In the genomic region with DNA sequence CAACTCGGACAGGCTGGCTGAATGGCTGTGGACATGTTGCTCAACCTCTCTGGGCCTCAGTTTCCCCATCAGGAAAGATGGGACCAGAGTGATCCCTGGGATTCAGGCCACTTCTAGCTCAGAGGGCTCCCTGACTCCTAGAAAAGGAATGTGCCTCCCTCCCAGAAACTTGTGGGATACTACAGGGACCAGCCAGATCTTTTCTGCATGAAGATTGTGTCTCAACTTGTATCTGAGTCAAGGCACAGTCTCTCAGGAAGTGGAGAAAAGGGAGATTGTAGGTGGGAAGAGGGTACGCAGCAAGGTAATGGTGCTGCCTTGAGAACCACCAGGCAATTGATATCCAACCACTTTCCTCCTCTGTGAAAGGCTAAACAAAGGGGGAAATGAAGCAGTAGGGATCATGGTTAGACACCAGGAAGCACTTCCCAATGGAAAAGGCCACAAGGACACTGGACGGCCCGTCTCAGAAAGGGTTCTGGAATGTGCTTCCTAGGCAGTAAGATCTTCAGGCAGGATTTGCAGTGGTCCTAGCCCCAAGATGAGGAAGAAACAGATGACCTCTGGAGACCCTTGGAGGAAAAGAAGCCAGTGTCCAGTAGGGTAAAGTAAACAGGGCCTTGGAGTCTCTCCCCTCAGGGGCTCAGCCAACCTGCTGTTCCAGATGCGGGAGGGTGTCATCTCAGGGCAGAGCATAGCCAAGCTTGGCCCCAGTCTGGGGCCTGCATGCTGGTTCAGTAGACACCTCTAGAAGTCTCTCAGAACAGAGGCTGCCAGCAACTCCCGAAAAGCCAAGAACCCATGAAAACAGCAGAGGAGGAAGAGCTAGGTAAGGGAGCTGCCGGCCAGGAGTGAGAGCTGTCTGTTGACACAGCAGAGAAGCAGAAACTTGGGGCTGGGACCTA, we compare ENCODE assay signal across 12 cellular contexts. TPM values are rescaled to one million over a fixed set of nuclear protein-coding genes. Genes with fewer than 3 reads are reported as not detected.
DNase-seq lines count a peak whose midpoint lies in the region; ATAC-seq, FAIRE-seq and TF ChIP-seq lines count a peak whose summit lies in the region.
"Had no signal": no experiment of that assay in that cellular context is flagged by ENCODE, and none has a peak within 500 bp of the region (broad histone marks: within the 10 kb centered on the region; RNA-seq: fewer than 3 reads in every experiment).

No MANE protein-coding gene starts in this region.

- H3K18ac ChIP-seq in IMR-90 (ENCODE audit: low read depth, low read length) (peak overlapping the region; percentile 30; the same call in 1 of the 2 replicates), H1 (ENCODE audit: extremely low read depth, low read length) (no peak overlapping the region)

- H2AK9ac ChIP-seq in IMR-90 (replicated peaks; ENCODE audit: low read depth, low read length, poor library complexity), result peak overlapping the region; percentile 80

- no peaks in the 10 kb centered on the region; a peak in 1 of 4 replicates for H3K79me2 ChIP-seq in H1 (ENCODE audit: control insufficient read depth in 1 of 2, insufficient read depth in 2 of 2, low read length in 2 of 2)

- H3K23me2 ChIP-seq in H1 (ENCODE audit: low read depth, low read length), result no peaks in the 10 kb centered on the region

- in situ Hi-C loops in IMR-90 (cut with MboI; ENCODE audit: low sequenced_read_pairs), result no loop called here

- peaks cover 42 to 99% (median 69%) of the 10 kb centered on the region in 11 experiments; a peak in 18 of 22 replicates for H4K20me1 ChIP-seq in BLaER1 treated with 17β-estradiol and CSF1 and Interleukin-3, amounts not matched to agents 10 nM and 100 nM
- H4K20me1 ChIP-seq in IMR-90 (ENCODE audit: insufficient read depth, low read length) (peaks cover 16% of the 10 kb centered on the region), H1 (replicated peaks in 1 of 2; ENCODE audit: control insufficient read depth in 1 of 2, insufficient read depth in 2 of 2, low read length in 2 of 2) (peaks cover 0 to 2% of the 10 kb centered on the region in 2 experiments)

- H2AFZ ChIP-seq in IMR-90 (replicated peaks; ENCODE audit: low read length, poor library complexity), result peak overlapping the region; percentile 46
- H2AFZ ChIP-seq in H1 (ENCODE audit: low read length), result no peak overlapping the region

- H3K56ac ChIP-seq in IMR-90 (ENCODE audit: extremely low read depth, insufficient read depth, low read length) (peak overlapping the region; percentile 11; the same call in 1 of the 2 replicates), H1 (replicated peaks; ENCODE audit: insufficient read length, low read depth, low read length) (no peak overlapping the region)

- peak overlapping the region; percentile 43 to 87 (median 66); a peak in 19 of 22 replicates for H3K4me2 ChIP-seq in BLaER1 treated with 17β-estradiol and CSF1 and Interleukin-3, amounts not matched to agents 10 nM and 100 nM
- H3K4me2 ChIP-seq in IMR-90 (ENCODE audit: low read depth, low read length) (no peak overlapping the region), H1 (ENCODE audit: insufficient read depth in 1 of 2, low read depth in 2 of 2, low read length in 2 of 2) (no peak overlapping the region)

- H2BK5ac ChIP-seq in IMR-90 (ENCODE audit: low read depth, low read length, poor library complexity, severe bottlenecking) (peak overlapping the region; percentile 41), H1 (ENCODE audit: low read depth, low read length) (0 out of 2 replicates have a peak overlapping the region, but pooled peaks have one; percentile 30)

- WGBS in IMR-90 (ENCODE audit: extremely low coverage in 2 of 2, insufficient read length in 1 of 2), 2 experiments, result 89% methylated on average over 2 of the region's 7 CpGs; no CpG with 5 or more reads in 1 of the 2 experiments
- 75% methylated on average over 7 of the region's 7 CpGs; no CpG with 5 or more reads in 1 of the 2 experiments for WGBS in H1 (ENCODE audit: extremely low coverage in 1 of 2, insufficient coverage in 1 of 2, insufficient read length in 1 of 2, insufficient replicate concordance in 2 of 2, low coverage in 1 of 2, low lambda C conversion rate in 2 of 2, missing lambda C conversion rate in 1 of 2), 2 experiments
- 68 to 69% methylated on average over 7 of the region's 7 CpGs for WGBS in aorta, 2 donors

- intact Hi-C loops in IMR-90 (cut with micrococcal nuclease) (no loop called here), aorta (cut with DNase I) (no loop called here)

- H3K9me3 ChIP-seq in BLaER1 treated with 17β-estradiol and CSF1 and Interleukin-3, amounts not matched to agents 10 nM and 100 nM (replicated peaks in 1 of 11), result no peaks in the 10 kb centered on the region
- H3K9me3 ChIP-seq in IMR-90 (ENCODE audit: control insufficient read depth, insufficient read depth, low read length) (no peaks in the 10 kb centered on the region), H1 (ENCODE audit: insufficient read depth in 2 of 2, low read depth in 1 of 2, low read length in 1 of 2) (no peaks in the 10 kb centered on the region), aorta (ENCODE audit: control insufficient read depth, low read length) (no peaks in the 10 kb centered on the region)

- peaks cover 58% of the 10 kb centered on the region for H3K4me1 Mint-ChIP-seq in nephron

- H4K91ac ChIP-seq in IMR-90 (ENCODE audit: insufficient read depth, low read depth, low read length) (peak overlapping the region; percentile 61), H1 (replicated peaks; ENCODE audit: insufficient read length, low read length) (no peak overlapping the region)

- H3K36me3 Mint-ChIP-seq in nephron (ENCODE audit: low read depth), result no peaks in the 10 kb centered on the region

- ATAC-seq in IMR-90 (ENCODE audit: low read depth) (peak; percentile 30), GM18870 (IDR thresholded peaks at IDR 0.05; ENCODE audit: unreplicated experiment) (no peak), HG02623 (IDR thresholded peaks at IDR 0.05; ENCODE audit: unreplicated experiment) (no peak), aorta (ENCODE audit: low FRiP score) (no peak), GM21825 (IDR thresholded peaks at IDR 0.05; ENCODE audit: unreplicated experiment) (no peak)

- no peak overlapping the region for H3K4me3 Mint-ChIP-seq in nephron
- H3K4me3 Mint-ChIP-seq: activated T-helper 1 cell treated with anti-CD3 and anti-CD28 coated beads, Interleukin-12 subunit alpha, Interleukin-12 subunit beta, Interleukin-2, Interleukin-4 antibody, amounts not matched to agents 30 ng/mL and 10 ng/mL and 1 ng/mL, durations not matched to agents 14 hours and 24 hours and 36 hours had no signal

- peak; percentile 73 for DNase-seq in IMR-90
- no peak for DNase-seq in H1 (ENCODE audit: low read depth in 1 of 2, low spot score in 2 of 2)
- no peak for DNase-seq in aorta
- DNase-seq: DMS53, NCI-H187 had no signal

- H3K23ac ChIP-seq in IMR-90 (ENCODE audit: low read depth, low read length) (peak overlapping the region; percentile 76), H1 (ENCODE audit: insufficient read length) (no peak overlapping the region)

- dilution Hi-C loops in IMR-90 (cut with HindIII; ENCODE audit: low sequenced_read_pairs, unreplicated experiment), result no loop called here

- H3K36me3 ChIP-seq in BLaER1 treated with 17β-estradiol and CSF1 and Interleukin-3, amounts not matched to agents 10 nM and 100 nM, result peaks cover 0 to 8% (median 0%) of the 10 kb centered on the region in 11 experiments; a peak in 1 of 22 replicates
- H3K36me3 ChIP-seq in IMR-90 (ENCODE audit: control insufficient read depth, insufficient read depth, low read length) (0 out of 2 replicates have a peak, but pooled peaks cover 1% of the 10 kb centered on the region), H1 (ENCODE audit: control insufficient read depth in 2 of 4, insufficient read depth in 4 of 4, low read length in 3 of 4) (no peaks in the 10 kb centered on the region), aorta (ENCODE audit: control insufficient read depth in 1 of 2, insufficient read depth in 2 of 2, low read length in 1 of 2) (no peaks in the 10 kb centered on the region)

- peak overlapping the region; percentile 92 for H2BK12ac ChIP-seq in H1 (ENCODE audit: low read depth, low read length)

- TF ChIP-seq POLR2A in IMR-90 (IDR thresholded peaks at IDR 0.05; ENCODE audit: low read depth, low read length) (no peak), H1 (IDR thresholded peaks at IDR 0.05; ENCODE audit: control extremely low read depth in 1 of 2, low read depth in 2 of 2, low read length in 2 of 2) (no peak)

- peak overlapping the region in 2 of 3 experiments; percentile 69 to 84 for H3K27ac Mint-ChIP-seq in nephron
- H3K27ac Mint-ChIP-seq: activated T-helper 1 cell treated with anti-CD3 and anti-CD28 coated beads, Interleukin-12 subunit alpha, Interleukin-12 subunit beta, Interleukin-2, Interleukin-4 antibody, amounts not matched to agents 30 ng/mL and 10 ng/mL and 1 ng/mL, durations not matched to agents 14 hours and 24 hours and 36 hours had no signal

- H3K14ac ChIP-seq in IMR-90 (replicated peaks; ENCODE audit: low read depth, low read length), result peak overlapping the region; percentile 95
- no peak overlapping the region for H3K14ac ChIP-seq in H1 (ENCODE audit: insufficient read length)

- H3K4ac ChIP-seq in IMR-90 (ENCODE audit: low read depth, low read length) (peak overlapping the region; percentile 89), H1 (replicated peaks; ENCODE audit: insufficient read length, low read depth, low read length) (no peak overlapping the region)

- CTCF ChIA-PET in IMR-90 (lab: Yijun Ruan, JAX) (no interaction called here), H1 (lab: Charles Lee; ENCODE audit: partially characterized antibody) (interaction anchor here (1.2 to 12.8 kb wide), 7 partner anchors 12 to 35 kb away, joined by 3 to 105 read pairs (median 17); a partner anchor contains a TSS)

- TF ChIP-seq RAD21 in IMR-90 (IDR thresholded peaks at IDR 0.05; ENCODE audit: low read length) (no peak), H1 (IDR thresholded peaks at IDR 0.05 in 1 of 2, conservative IDR thresholded peaks at IDR 0.05 in 1 of 2; ENCODE audit: low read depth in 2 of 2, low read length in 2 of 2) (no peak)

- H2BK20ac ChIP-seq in IMR-90 (ENCODE audit: low read depth, low read length) (peak overlapping the region; percentile 61; the same call in 1 of the 2 replicates), H1 (ENCODE audit: low read length) (no peak overlapping the region)

- H3K9me1 ChIP-seq in IMR-90 (ENCODE audit: insufficient read depth, low read length), result peaks cover 54% of the 10 kb centered on the region

- H2BK120ac ChIP-seq in IMR-90 (ENCODE audit: low read depth, low read length), result peak overlapping the region; percentile 24
- H2BK120ac ChIP-seq in H1 (replicated peaks; ENCODE audit: low read depth, low read length), result no peak overlapping the region

- H3K79me1 ChIP-seq in IMR-90 (ENCODE audit: low read depth in 1 of 2, low read length in 2 of 2) (peaks cover 21 to 95% of the 10 kb centered on the region in 2 experiments), H1 (ENCODE audit: low read depth, low read length) (peaks cover 5% of the 10 kb centered on the region; the same call in 1 of the 2 replicates)

- H4K5ac ChIP-seq in IMR-90 (ENCODE audit: low read depth, low read length) (peak overlapping the region; percentile 11; the same call in 1 of the 2 replicates), H1 (ENCODE audit: insufficient read length, low read depth, low read length) (no peak overlapping the region)

- no peaks in the 10 kb centered on the region for H3K27me3 ChIP-seq in BLaER1 treated with 17β-estradiol and CSF1 and Interleukin-3, amounts not matched to agents 10 nM and 100 nM
- H3K27me3 ChIP-seq in IMR-90 (ENCODE audit: control insufficient read depth, insufficient read depth, low read length) (no peaks in the 10 kb centered on the region), H1 (replicated peaks in 1 of 4; ENCODE audit: control insufficient read depth in 3 of 4, extremely low read depth in 1 of 4, insufficient read depth in 3 of 4, low read length in 3 of 4) (no peaks in the 10 kb centered on the region), aorta (ENCODE audit: control insufficient read depth in 1 of 2, insufficient read depth in 2 of 2, low read length in 1 of 2) (no peaks in the 10 kb centered on the region)

- H4K8ac ChIP-seq in IMR-90 (ENCODE audit: low read depth in 2 of 2, low read length in 2 of 2), result peak overlapping the region in 1 of 2 experiments; percentile 74; a peak in 3 of 4 replicates
- H4K8ac ChIP-seq in H1 (ENCODE audit: extremely low read depth, insufficient read depth, low read length), result peak overlapping the region; percentile 6; the same call in 1 of the 2 replicates

- POLR2A ChIA-PET in IMR-90 (lab: Charles Lee; ENCODE audit: unreplicated experiment) (no interaction called here), H1 (lab: Charles Lee; ENCODE audit: partially characterized antibody) (interaction anchor here (1.0 to 3.5 kb wide), 4 partner anchors 11 to 16 kb away, joined by 3 to 20 read pairs (median 4); no protein-coding TSS in a partner anchor)

- TF ChIP-seq EP300 in H1 (IDR thresholded peaks at IDR 0.05; ENCODE audit: borderline replicate concordance in 1 of 2, low read depth in 2 of 2, low read length in 2 of 2), result no peak

- peak overlapping the region in 6 of 11 experiments; percentile 18 to 53 (median 34); a peak in 8 of 22 replicates for H3K27ac ChIP-seq in BLaER1 treated with 17β-estradiol and CSF1 and Interleukin-3, amounts not matched to agents 10 nM and 100 nM
- H3K27ac ChIP-seq in IMR-90 (ENCODE audit: insufficient read depth, low read length), result peak overlapping the region; percentile 10; the same call in 1 of the 2 replicates
- no peak overlapping the region for H3K27ac ChIP-seq in H1 (ENCODE audit: low read depth, low read length)
- H3K27ac ChIP-seq in aorta (ENCODE audit: low read depth in 1 of 2, low read length in 2 of 2), result no peak overlapping the region

- peak overlapping the region in 6 of 11 experiments; percentile 36 to 63 (median 53); a peak in 12 of 22 replicates for H3K9ac ChIP-seq in BLaER1 treated with 17β-estradiol and CSF1 and Interleukin-3, amounts not matched to agents 10 nM and 100 nM
- H3K9ac ChIP-seq in IMR-90 (ENCODE audit: low read depth, low read length) (no peak overlapping the region), H1 (replicated peaks in 1 of 4; ENCODE audit: extremely low read depth in 1 of 4, low read depth in 3 of 4, low read length in 3 of 4) (no peak overlapping the region)

- H3K4me3 ChIP-seq in BLaER1 treated with 17β-estradiol and CSF1 and Interleukin-3, amounts not matched to agents 10 nM and 100 nM, result no peak overlapping the region
- H3K4me3 ChIP-seq in IMR-90 (ENCODE audit: insufficient read depth, low read depth, low read length) (no peak overlapping the region), H1 (ENCODE audit: extremely low read depth in 1 of 4, insufficient read depth in 2 of 4, low read depth in 3 of 4, low read length in 4 of 4) (no peak overlapping the region), aorta (ENCODE audit: low read length in 2 of 2) (no peak overlapping the region)

- H3K4me1 ChIP-seq in BLaER1 treated with 17β-estradiol and CSF1 and Interleukin-3, amounts not matched to agents 10 nM and 100 nM, result peaks cover 27 to 63% (median 50%) of the 10 kb centered on the region in 10 experiments
- H3K4me1 ChIP-seq in IMR-90 (ENCODE audit: control insufficient read depth, insufficient read depth, low read length) (peaks cover 45% of the 10 kb centered on the region), H1 (replicated peaks in 1 of 4; ENCODE audit: control insufficient read depth in 3 of 4, insufficient read depth in 4 of 4, low read length in 3 of 4) (peaks cover 4 to 36% (median 25%) of the 10 kb centered on the region in 4 experiments), aorta (ENCODE audit: control insufficient read depth in 1 of 2, insufficient read depth in 2 of 2, low read length in 2 of 2) (peaks cover 1 to 7% of the 10 kb centered on the region in 2 donors)

- no peak for TF ChIP-seq CTCF in IMR-90 (conservative IDR thresholded peaks at IDR 0.05; ENCODE audit: low read depth, low read length)
- no peak for TF ChIP-seq CTCF in H1 (IDR thresholded peaks at IDR 0.05; ENCODE audit: control extremely low read depth in 1 of 3, insufficient read depth in 1 of 3, low read depth in 1 of 3, low read length in 3 of 3)
- TF ChIP-seq CTCF in nephron (IDR thresholded peaks at IDR 0.05; ENCODE audit: unreplicated experiment in 3 of 3), result no peak

- peak overlapping the region; percentile 45; the same call in 2 of the 3 replicates for H2BK15ac ChIP-seq in IMR-90 (ENCODE audit: low read depth, low read length)
- peak overlapping the region; percentile 72; the same call in 1 of the 2 replicates for H2BK15ac ChIP-seq in H1 (ENCODE audit: low read length)

- FAIRE-seq in H1 (lab: Jason Lieb, UNC), result no peak
- FAIRE-seq: GM18507 had no signal

- BruUV-seq in IMR-90 (replicated peaks; lab: Mats Ljungman, UMichigan), result no TSS peak

- peak overlapping the region; percentile 87 for H2AK5ac ChIP-seq in IMR-90 (ENCODE audit: low read depth, low read length)
- H2AK5ac ChIP-seq in H1 (ENCODE audit: low read depth, low read length), result peak overlapping the region; percentile 70; the same call in 1 of the 2 replicates

- H3K9me3 Mint-ChIP-seq in nephron, result no peaks in the 10 kb centered on the region
- H3K9me3 Mint-ChIP-seq: activated T-helper 1 cell treated with anti-CD3 and anti-CD28 coated beads, Interleukin-12 subunit alpha, Interleukin-12 subunit beta, Interleukin-2, Interleukin-4 antibody, amounts not matched to agents 30 ng/mL and 10 ng/mL and 1 ng/mL, durations not matched to agents 14 hours and 24 hours and 36 hours had no signal

- H3K27me3 Mint-ChIP-seq in nephron (ENCODE audit: low read depth), result peaks cover 4% of the 10 kb centered on the region

RNA-seq across cellular contexts. Expression of a gene that starts 16.8 kb away (rescaled TPM):
- total RNA-seq in IMR-90 (2012; rRNA removed), result 13.6 and 14.5 TPM in 2 replicates
- polyA plus RNA-seq in IMR-90 (2012; rRNA removed), result 18.1 and 18.2 TPM in 2 replicates
- polyA plus RNA-seq in IMR-90 (2012; cell fraction: cytosol; rRNA removed), result 14.9 and 25.2 TPM in 2 replicates
- 20.2 and 32.8 TPM in 2 replicates for polyA plus RNA-seq in IMR-90 (2012; cell fraction: nucleus; rRNA removed; ENCODE audit: low replicate concordance)
- 8.7 and 10.4 TPM in 2 replicates for total RNA-seq in H1 (2021; fragmentation: NEBNext Ultra II Directional; extraction: Animal tissue kit (Norgen Biotek cat#: 25700))
- 6.6 and 13.7 TPM in 2 replicates for polyA plus RNA-seq in H1 (2011; rRNA removed)
- polyA plus RNA-seq in H1 (2011; cell fraction: cytosol; rRNA removed), result 5.2 TPM
- 8.2 TPM for polyA plus RNA-seq in H1 (2011; cell fraction: nucleus; rRNA removed)
- polyA plus RNA-seq in H1 (2012, experiment 1 of 2), result 4.2 to 6.0 TPM (median 5.4 TPM) in 4 replicates
- polyA plus RNA-seq in H1 (2012, experiment 2 of 2), result 5.2 TPM
- polyA plus RNA-seq in H1 (2013, experiment 1 of 2), result 3.5 TPM
- 3.6 TPM for polyA plus RNA-seq in H1 (2013, experiment 2 of 2)
- polyA minus RNA-seq in H1 (2011; rRNA and poly(A)+ RNA removed), result 4.0 and 4.8 TPM in 2 replicates
- polyA minus RNA-seq in H1 (2011; cell fraction: cytosol; rRNA and poly(A)+ RNA removed), result 4.8 TPM
- polyA minus RNA-seq in H1 (2011; cell fraction: nucleus; rRNA and poly(A)+ RNA removed), result 2.6 TPM
- total RNA-seq in aorta, result 10 to 100 TPM; 21.5 to 34.7 TPM
- 1 to 10 TPM; 3.9 to 5.4 TPM for polyA plus RNA-seq in aorta

RNA-seq across cellular contexts. Expression of a gene that starts 37.3 kb away (rescaled TPM):
- 8.6 TPM in 2 replicates for total RNA-seq in IMR-90 (2012; rRNA removed)
- 21.1 and 23.0 TPM in 2 replicates for polyA plus RNA-seq in IMR-90 (2012; rRNA removed)
- polyA plus RNA-seq in IMR-90 (2012; cell fraction: cytosol; rRNA removed), result 12.1 and 21.4 TPM in 2 replicates
- polyA plus RNA-seq in IMR-90 (2012; cell fraction: nucleus; rRNA removed; ENCODE audit: low replicate concordance), result 16.8 and 36.6 TPM in 2 replicates
- total RNA-seq in H1 (2021; fragmentation: NEBNext Ultra II Directional; extraction: Animal tissue kit (Norgen Biotek cat#: 25700)), result 29.4 and 30.3 TPM in 2 replicates
- 35.9 and 57.4 TPM in 2 replicates for polyA plus RNA-seq in H1 (2011; rRNA removed)
- polyA plus RNA-seq in H1 (2011; cell fraction: cytosol; rRNA removed), result 61.4 TPM
- 95.8 TPM for polyA plus RNA-seq in H1 (2011; cell fraction: nucleus; rRNA removed)
- polyA plus RNA-seq in H1 (2012, experiment 1 of 2), result 25.3 to 32.9 TPM (median 31.9 TPM) in 4 replicates
- 35.0 TPM for polyA plus RNA-seq in H1 (2012, experiment 2 of 2)
- polyA plus RNA-seq in H1 (2013, experiment 1 of 2), result 18.9 TPM
- polyA plus RNA-seq in H1 (2013, experiment 2 of 2), result 16.0 TPM
- 20.3 and 22.0 TPM in 2 replicates for polyA minus RNA-seq in H1 (2011; rRNA and poly(A)+ RNA removed)
- polyA minus RNA-seq in H1 (2011; cell fraction: cytosol; rRNA and poly(A)+ RNA removed), result 21.8 TPM
- 21.5 TPM for polyA minus RNA-seq in H1 (2011; cell fraction: nucleus; rRNA and poly(A)+ RNA removed)
- 10 to 100 TPM in 1 of 2 donors, 1 to 10 TPM in 1; 9.3 to 12.7 TPM for total RNA-seq in aorta
- 1 to 10 TPM; 4.8 to 9.8 TPM for polyA plus RNA-seq in aorta

Comparison
In these comparisons a context has a peak if more than half of its experiments do, and no peak if none do; other contexts are left out.
1. H3K27ac ChIP-seq: peak in BLaER1 treated with 17β-estradiol and CSF1 and Interleukin-3, amounts not matched to agents 10 nM and 100 nM (6 of 11) and IMR-90 (single experiment); none in H1 (single experiment) and aorta (0 of 2).
2. H3K4me2 ChIP-seq: peak in BLaER1 treated with 17β-estradiol and CSF1 and Interleukin-3, amounts not matched to agents 10 nM and 100 nM (11 of 11); none in IMR-90 (single experiment) and H1 (0 of 2).
3. H3K9ac ChIP-seq: peak in BLaER1 treated with 17β-estradiol and CSF1 and Interleukin-3, amounts not matched to agents 10 nM and 100 nM (6 of 11); none in IMR-90 (single experiment) and H1 (0 of 4).